17 cellular contexts compared by ENCODE assay signal in the genomic region with DNA sequence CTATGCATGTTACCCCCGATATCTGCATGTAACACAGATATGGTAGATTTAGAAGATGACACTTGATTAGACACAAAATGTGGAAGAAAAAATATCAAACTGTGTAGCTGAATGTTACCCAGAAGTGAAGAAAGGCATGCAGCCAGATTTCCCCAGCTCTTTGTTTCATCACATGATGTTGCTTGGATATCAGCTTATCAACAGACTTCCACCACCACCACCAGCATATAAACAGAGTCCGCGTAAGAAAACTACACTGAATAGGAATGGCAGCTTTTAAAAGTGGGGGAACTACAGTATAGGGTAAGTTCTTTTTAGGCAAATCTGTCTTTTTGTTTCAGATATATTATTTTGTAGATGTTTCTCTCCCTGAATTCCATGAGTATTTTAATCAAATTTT. TPM values are rescaled to one million over a fixed set of nuclear protein-coding genes. Genes with fewer than 3 reads are reported as not detected.
DNase-seq lines count a peak whose midpoint lies in the region; TF ChIP-seq lines count a peak whose summit lies in the region.
"Had no signal": no experiment of that assay in that cellular context is flagged by ENCODE, and none has a peak within 500 bp of the region (broad histone marks: within the 10 kb centered on the region; RNA-seq: fewer than 3 reads in every experiment).

TSS of gene FAM216B (plus strand) at position 223 of the 400 bp plus-strand sequence. CDS start 2,484 bp downstream, outside the sequence.

- WGBS in smooth muscle cell (ENCODE audit: low lambda C conversion rate) = 62% methylated on average over 3 of the region's 3 CpGs

- peaks cover 7% of the 10 kb centered on the region for H3K4me1 Mint-ChIP-seq in chondrocyte (ENCODE audit: low read depth)
- no peaks in the 10 kb centered on the region for H3K4me1 Mint-ChIP-seq in activated T-helper 1 cell treated with anti-CD3 and anti-CD28 coated beads, Interleukin-12 subunit alpha, Interleukin-12 subunit beta, Interleukin-2, Interleukin-4 antibody, amounts not matched to agents 30 ng/mL and 10 ng/mL and 1 ng/mL, durations not matched to agents 14 hours and 24 hours and 36 hours (ENCODE audit: low read depth)
- H3K4me1 Mint-ChIP-seq: CD4-positive, alpha-beta memory T cell had no signal

- peak within 1 kb of the TSS; percentile 34 for H3K27ac Mint-ChIP-seq in chondrocyte (ENCODE audit: unreplicated experiment)
- no peak within 1 kb of the TSS for H3K27ac Mint-ChIP-seq in activated T-helper 1 cell treated with anti-CD3 and anti-CD28 coated beads, Interleukin-12 subunit alpha, Interleukin-12 subunit beta, Interleukin-2, Interleukin-4 antibody, amounts not matched to agents 30 ng/mL and 10 ng/mL and 1 ng/mL, durations not matched to agents 14 hours and 24 hours and 36 hours
- H3K27ac Mint-ChIP-seq: CD4-positive, alpha-beta memory T cell; H9 had no signal

- H3K9ac ChIP-seq in smooth muscle cell (ENCODE audit: low read depth) = no peak within 1 kb of the TSS

- H3K27ac ChIP-seq in right atrium auricular region (peak within 1 kb of the TSS; percentile 22 to 68), left ventricle myocardium inferior (replicated peaks) (no peak within 1 kb of the TSS), smooth muscle cell (ENCODE audit: low read depth) (no peak within 1 kb of the TSS), tibial artery (no peak within 1 kb of the TSS)
- H3K27ac ChIP-seq: A549, C4-2B had no signal

- intact Hi-C loops in left ventricle myocardium inferior (cut with micrococcal nuclease) = no loop called here
- intact Hi-C loops in tibial artery (cut with DNase I; ENCODE audit: low total_unique reads) = no loop called here
- intact Hi-C loops in activated T-helper 1 cell treated with anti-CD3 and anti-CD28 coated beads, Interleukin-12 subunit alpha, Interleukin-12 subunit beta, Interleukin-2, Interleukin-4 antibody, amounts not matched to agents 30 ng/mL and 10 ng/mL and 1 ng/mL, durations not matched to agents 14 hours and 24 hours and 36 hours (cut with micrococcal nuclease) = no loop called here

- TF ChIP-seq CTCF in right atrium auricular region (IDR thresholded peaks at IDR 0.05) (no peak), left ventricle myocardium inferior (IDR thresholded peaks at IDR 0.05; ENCODE audit: borderline replicate concordance) (no peak), chondrocyte (IDR thresholded peaks at IDR 0.05) (no peak), fibroblast of villous mesenchyme (IDR thresholded peaks at IDR 0.05; ENCODE audit: insufficient read depth, low read depth, low read length) (no peak), smooth muscle cell (IDR thresholded peaks at IDR 0.05; ENCODE audit: borderline replicate concordance, insufficient read depth, poor library complexity, severe bottlenecking) (no peak), tibial artery (IDR thresholded peaks at IDR 0.05) (no peak)

- H3F3A ChIP-seq in smooth muscle cell (ENCODE audit: low read depth) = no peaks in the 10 kb centered on the region

- H4K20me1 ChIP-seq in smooth muscle cell (ENCODE audit: low read depth) = no peaks in the 10 kb centered on the region

- DNase-seq in right atrium auricular region (ENCODE audit: low spot score) (no peak), left ventricle myocardium inferior (no peak), chondrocyte (ENCODE audit: low spot score) (no peak), fibroblast of villous mesenchyme (ENCODE audit: low read depth) (peak; percentile 45), smooth muscle cell (lab: John Stamatoyannopoulos, UW; ENCODE audit: unreplicated experiment) (no peak), tibial artery (no peak)
- no peak for DNase-seq in activated T-helper 1 cell treated with anti-CD3 and anti-CD28 coated beads, Interleukin-12 subunit alpha, Interleukin-12 subunit beta, Interleukin-2, Interleukin-4 antibody, amounts not matched to agents 30 ng/mL and 10 ng/mL and 1 ng/mL, durations not matched to agents 14 hours and 24 hours and 36 hours (ENCODE audit: low spot score)
- DNase-seq: BE2C; CD4-positive, alpha-beta memory T cell; DMS153; DMS79 treated with DMSO at 0.1 percent for 48 hours; GDM1; GOT3; H9 had no signal

- peak within 1 kb of the TSS; percentile 22 for H3K4me2 ChIP-seq in smooth muscle cell
- H3K4me2 ChIP-seq: A549 had no signal

- no peaks in the 10 kb centered on the region for H3K36me3 Mint-ChIP-seq in chondrocyte (ENCODE audit: low read depth)
- H3K36me3 Mint-ChIP-seq in activated T-helper 1 cell treated with anti-CD3 and anti-CD28 coated beads, Interleukin-12 subunit alpha, Interleukin-12 subunit beta, Interleukin-2, Interleukin-4 antibody, amounts not matched to agents 30 ng/mL and 10 ng/mL and 1 ng/mL, durations not matched to agents 14 hours and 24 hours and 36 hours (ENCODE audit: low read depth) = no peaks in the 10 kb centered on the region
- H3K36me3 Mint-ChIP-seq: CD4-positive, alpha-beta memory T cell had no signal

- no peaks in the 10 kb centered on the region for H3K79me2 ChIP-seq in smooth muscle cell (ENCODE audit: low read depth)

- no peaks in the 10 kb centered on the region for H3K36me3 ChIP-seq in right atrium auricular region
- no peaks in the 10 kb centered on the region for H3K36me3 ChIP-seq in left ventricle myocardium inferior
- no peaks in the 10 kb centered on the region for H3K36me3 ChIP-seq in smooth muscle cell (ENCODE audit: low read depth)
- no peaks in the 10 kb centered on the region for H3K36me3 ChIP-seq in tibial artery
- H3K36me3 ChIP-seq: BE2C had no signal

- peak within 1 kb of the TSS; percentile 5 for H2AFZ ChIP-seq in smooth muscle cell (ENCODE audit: low read depth)

- no peak within 1 kb of the TSS for H3K4me3 Mint-ChIP-seq in chondrocyte (ENCODE audit: unreplicated experiment)
- no peak within 1 kb of the TSS for H3K4me3 Mint-ChIP-seq in activated T-helper 1 cell treated with anti-CD3 and anti-CD28 coated beads, Interleukin-12 subunit alpha, Interleukin-12 subunit beta, Interleukin-2, Interleukin-4 antibody, amounts not matched to agents 30 ng/mL and 10 ng/mL and 1 ng/mL, durations not matched to agents 14 hours and 24 hours and 36 hours
- H3K4me3 Mint-ChIP-seq: CD4-positive, alpha-beta memory T cell; H9 had no signal

- no peaks in the 10 kb centered on the region for H3K27me3 ChIP-seq in right atrium auricular region
- no peaks in the 10 kb centered on the region for H3K27me3 ChIP-seq in left ventricle myocardium inferior (ENCODE audit: low read depth)
- no peaks in the 10 kb centered on the region for H3K27me3 ChIP-seq in smooth muscle cell (ENCODE audit: low read depth)
- H3K27me3 ChIP-seq in tibial artery = no peaks in the 10 kb centered on the region
- H3K27me3 ChIP-seq: BE2C had no signal

- peaks cover 2% of the 10 kb centered on the region for H3K27me3 Mint-ChIP-seq in chondrocyte (ENCODE audit: low read depth)
- peaks cover 2% of the 10 kb centered on the region for H3K27me3 Mint-ChIP-seq in activated T-helper 1 cell treated with anti-CD3 and anti-CD28 coated beads, Interleukin-12 subunit alpha, Interleukin-12 subunit beta, Interleukin-2, Interleukin-4 antibody, amounts not matched to agents 30 ng/mL and 10 ng/mL and 1 ng/mL, durations not matched to agents 14 hours and 24 hours and 36 hours (ENCODE audit: insufficient read depth)

- H3K4me1 ChIP-seq in right atrium auricular region (peaks cover 0 to 6% of the 10 kb centered on the region in 2 donors), left ventricle myocardium inferior (peaks cover 21% of the 10 kb centered on the region), smooth muscle cell (ENCODE audit: low read depth) (no peaks in the 10 kb centered on the region), tibial artery (no peaks in the 10 kb centered on the region)
- H3K4me1 ChIP-seq: A549, BE2C had no signal

- peak within 1 kb of the TSS; percentile 16 to 23 for H3K4me3 ChIP-seq in right atrium auricular region
- no peak within 1 kb of the TSS for H3K4me3 ChIP-seq in left ventricle myocardium inferior
- no peak within 1 kb of the TSS for H3K4me3 ChIP-seq in fibroblast of villous mesenchyme (ENCODE audit: low read depth, low read length)
- no peak within 1 kb of the TSS for H3K4me3 ChIP-seq in smooth muscle cell
- no peak within 1 kb of the TSS for H3K4me3 ChIP-seq in tibial artery
- H3K4me3 ChIP-seq: A549 had no signal

- no peaks in the 10 kb centered on the region for H3K9me3 ChIP-seq in right atrium auricular region
- no peaks in the 10 kb centered on the region for H3K9me3 ChIP-seq in left ventricle myocardium inferior (replicated peaks)
- no peaks in the 10 kb centered on the region for H3K9me3 ChIP-seq in smooth muscle cell (replicated peaks; ENCODE audit: low read depth)
- no peaks in the 10 kb centered on the region for H3K9me3 ChIP-seq in tibial artery
- H3K9me3 ChIP-seq: A549, BE2C had no signal

- peaks cover 3% of the 10 kb centered on the region for H3K9me3 Mint-ChIP-seq in chondrocyte (ENCODE audit: low read depth)
- H3K9me3 Mint-ChIP-seq in activated T-helper 1 cell treated with anti-CD3 and anti-CD28 coated beads, Interleukin-12 subunit alpha, Interleukin-12 subunit beta, Interleukin-2, Interleukin-4 antibody, amounts not matched to agents 30 ng/mL and 10 ng/mL and 1 ng/mL, durations not matched to agents 14 hours and 24 hours and 36 hours = no peaks in the 10 kb centered on the region

RNA-seq across cellular contexts. Expression of gene FAM216B, which starts in this region (rescaled TPM):
- total RNA-seq in right atrium auricular region (10 to 100 TPM; 22.0 to 23.5 TPM), left ventricle myocardium inferior (0.99 TPM), chondrocyte (not detected in 3 replicates), fibroblast of villous mesenchyme (not detected in 2 replicates), smooth muscle cell (not detected in 2 replicates)
- polyA plus RNA-seq in smooth muscle cell = not detected in 2 replicates
- total RNA-seq in activated T-helper 1 cell treated with anti-CD3 and anti-CD28 coated beads, Interleukin-12 subunit alpha, Interleukin-12 subunit beta, Interleukin-2, Interleukin-4 antibody, amounts not matched to agents 30 ng/mL and 10 ng/mL and 1 ng/mL, durations not matched to agents 14 hours and 24 hours and 36 hours = not detected in 2 replicates
- total RNA-seq: CD4-positive, alpha-beta memory T cell; H9; HT1080 had no signal
- polyA plus RNA-seq: A549; CD4-positive, alpha-beta memory T cell had no signal

Comparison
In these comparisons a context has a peak if more than half of its experiments do, and no peak if none do; other contexts are left out.
1. RNA of gene FAM216B (total RNA-seq): 22.0 to 23.5 TPM in right atrium auricular region; 0.99 TPM in left ventricle myocardium inferior (single experiment), not detected in chondrocyte, not detected in fibroblast of villous mesenchyme, not detected in smooth muscle cell and not detected in activated T-helper 1 cell treated with anti-CD3 and anti-CD28 coated beads, Interleukin-12 subunit alpha, Interleukin-12 subunit beta, Interleukin-2, Interleukin-4 antibody, amounts not matched to agents 30 ng/mL and 10 ng/mL and 1 ng/mL, durations not matched to agents 14 hours and 24 hours and 36 hours; every median in the first group is over 10 times any median in the second.
2. H3K27ac ChIP-seq: peak in right atrium auricular region (2 of 2); none in left ventricle myocardium inferior (single experiment), smooth muscle cell (single experiment) and tibial artery (0 of 2).
3. H3K4me3 ChIP-seq: peak in right atrium auricular region (2 of 2); none in left ventricle myocardium inferior (single experiment), fibroblast of villous mesenchyme (single experiment), smooth muscle cell (single experiment) and tibial artery (0 of 2).
4. Peak in DNase-seq in fibroblast of villous mesenchyme; RNA of the gene not detected or under 1 TPM.